Comparison of ENCODE assay signal across 8 cellular contexts in the genomic region with DNA sequence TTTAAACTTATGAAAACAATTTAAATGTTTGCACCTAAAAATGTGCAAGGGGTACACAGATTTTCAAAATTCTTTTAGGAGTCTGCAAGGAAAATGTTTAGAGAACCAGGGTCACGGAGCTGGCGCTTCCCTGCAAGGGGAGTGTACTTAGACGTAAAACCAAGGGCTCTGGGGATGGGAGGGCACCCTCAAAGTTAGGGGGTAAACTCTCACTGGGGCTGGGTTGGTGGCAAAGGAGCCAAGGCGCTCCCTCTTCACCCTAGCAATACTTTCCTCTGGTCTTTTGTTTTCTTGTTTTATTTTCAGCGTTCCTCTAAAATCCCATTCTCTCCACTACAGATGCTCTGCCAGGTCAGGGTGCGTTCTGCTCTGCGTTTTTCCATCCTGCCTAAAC. TPM values are rescaled to one million over a fixed set of nuclear protein-coding genes. Genes with fewer than 3 reads are reported as not detected.
DNase-seq lines count a peak whose midpoint lies in the region; ATAC-seq, FAIRE-seq and TF ChIP-seq lines count a peak whose summit lies in the region.

No MANE protein-coding gene starts in this region.

- no peak for TF ChIP-seq EP300 in HepG2 (IDR thresholded peaks at IDR 0.05; ENCODE audit: low read depth in 2 of 2, low read length in 2 of 2)
- no peak for TF ChIP-seq EP300 in HepG2 (CRISPR knock-in tag; IDR thresholded peaks at IDR 0.05; ENCODE audit: borderline replicate concordance)

- peak overlapping the region; percentile 83 for H3K4me3 Mint-ChIP-seq in T-helper 1 cell treated with Interleukin-12 subunit alpha and Interleukin-12 subunit beta and Interleukin-4 antibody, amounts not matched to agents 30 μg/mL and 1 μg/mL, for 36 hours

- H3K27me3 ChIP-seq in body of pancreas (no peaks in the 10 kb centered on the region), HepG2 (ENCODE audit: control insufficient read depth in 1 of 2, insufficient read depth in 2 of 2, low read length in 2 of 2) (peaks cover 12 to 75% of the 10 kb centered on the region in 2 experiments; a peak in 4 of 5 replicates), thymus (ENCODE audit: control insufficient read depth, insufficient read depth) (no peaks in the 10 kb centered on the region)

- intact Hi-C loops in body of pancreas (cut with DNase I): no loop called here
- intact Hi-C loops in HepG2 (cut with micrococcal nuclease; ENCODE audit: unreplicated experiment): no loop called here

- H3K9me3 ChIP-seq in body of pancreas: no peaks in the 10 kb centered on the region
- no peaks in the 10 kb centered on the region for H3K9me3 ChIP-seq in HepG2 (ENCODE audit: low read length)
- H3K9me3 ChIP-seq in thymus (ENCODE audit: control insufficient read depth): no peaks in the 10 kb centered on the region

- H3K4me1 ChIP-seq in body of pancreas (peaks cover 7% of the 10 kb centered on the region), HepG2 (ENCODE audit: insufficient read depth, low read length) (peaks cover 19% of the 10 kb centered on the region), thymus (ENCODE audit: control insufficient read depth, insufficient read depth, low read length) (no peaks in the 10 kb centered on the region)

- no peaks in the 10 kb centered on the region for H3K79me2 ChIP-seq in HepG2 (ENCODE audit: insufficient read depth, low read length)

- H2AFZ ChIP-seq in HepG2 (ENCODE audit: low read length): no peak overlapping the region

- H3K9ac ChIP-seq in HepG2 (ENCODE audit: insufficient read depth, low read depth, low read length): no peak overlapping the region

- H3K27ac ChIP-seq in body of pancreas: peak overlapping the region; percentile 72 to 88 (median 76)
- H3K27ac ChIP-seq in HepG2 (ENCODE audit: extremely low read length, insufficient read depth, low read length): no peak overlapping the region
- no peak overlapping the region for H3K27ac ChIP-seq in thymus (ENCODE audit: low read depth)

- 12 to 25% methylated on average over 7 of the region's 7 CpGs for WGBS in body of pancreas, 2 donors
- WGBS in HepG2 (ENCODE audit: low lambda C conversion rate): 31% methylated on average over 7 of the region's 7 CpGs
- 39% methylated on average over 7 of the region's 7 CpGs for WGBS in thymus

- TF ChIP-seq CTCF in body of pancreas (IDR thresholded peaks at IDR 0.05): no peak
- TF ChIP-seq CTCF in HepG2 (CRISPR knock-in tag; IDR thresholded peaks at IDR 0.05): no peak

- ATAC-seq in body of pancreas: no peak
- no peak; the same call in 2 of the 3 replicates for ATAC-seq in HepG2

- BruUV-seq in HepG2 (replicated peaks; lab: Mats Ljungman, UMichigan): no TSS peak

- peaks cover 37% of the 10 kb centered on the region for H3K27me3 Mint-ChIP-seq in T-helper 1 cell treated with Interleukin-12 subunit alpha and Interleukin-12 subunit beta and Interleukin-4 antibody, amounts not matched to agents 30 μg/mL and 1 μg/mL, for 36 hours (ENCODE audit: low read depth)

- no peak for FAIRE-seq in HepG2 (lab: Jason Lieb, UNC)

- H3K36me3 ChIP-seq in body of pancreas (replicated peaks in 1 of 2; ENCODE audit: insufficient read depth in 1 of 2, low read depth in 2 of 2): no peaks in the 10 kb centered on the region
- H3K36me3 ChIP-seq in HepG2 (replicated peaks in 1 of 2; ENCODE audit: control insufficient read depth in 1 of 2, insufficient read depth in 2 of 2, low read length in 2 of 2): no peaks in the 10 kb centered on the region
- no peaks in the 10 kb centered on the region for H3K36me3 ChIP-seq in thymus (ENCODE audit: control insufficient read depth, insufficient read depth)

- H3K27ac Mint-ChIP-seq in T-helper 1 cell treated with Interleukin-12 subunit alpha and Interleukin-12 subunit beta and Interleukin-4 antibody, amounts not matched to agents 30 μg/mL and 1 μg/mL, for 36 hours: no peak overlapping the region

- no peak for TF ChIP-seq RAD21 in HepG2 (CRISPR knock-in tag; IDR thresholded peaks at IDR 0.05)

- in situ Hi-C loops in HepG2 (cut with HindIII; ENCODE audit: extremely low pct_ligation_motif_present, low pct_unique_long_range_greater_than_20kb): no loop called here

- POLR2A ChIA-PET in HepG2 (lab: Yijun Ruan, JAX): no interaction called here

- H3K36me3 Mint-ChIP-seq in T-helper 1 cell treated with Interleukin-12 subunit alpha and Interleukin-12 subunit beta and Interleukin-4 antibody, amounts not matched to agents 30 μg/mL and 1 μg/mL, for 36 hours (ENCODE audit: low read depth): no peaks in the 10 kb centered on the region

- CTCF ChIA-PET in HepG2 (lab: Yijun Ruan, JAX; ENCODE audit: low intra/inter-chr PET ratio, low total read pairs): no interaction called here

- DNase-seq in T-helper 1 cell (no peak), body of pancreas (no peak), HepG2 (ENCODE audit: low spot score) (no peak), Ammon's horn (ENCODE audit: low spot score) (no peak), NCI-H1930 (lab: John Stamatoyannopoulos, UW) (no peak), putamen (ENCODE audit: low spot score) (no peak)

- peak overlapping the region; percentile 98 for H3K4me2 ChIP-seq in HepG2 (ENCODE audit: low read depth, low read length)

- TF ChIP-seq POLR2A in body of pancreas (IDR thresholded peaks at IDR 0.05) (no peak), HepG2 (IDR thresholded peaks at IDR 0.05; ENCODE audit: insufficient read depth in 1 of 2, low read depth in 2 of 2, low read length in 2 of 2) (no peak)

- no peaks in the 10 kb centered on the region for H4K20me1 ChIP-seq in HepG2 (ENCODE audit: insufficient read depth, low read length)

- no peaks in the 10 kb centered on the region for H3K9me3 Mint-ChIP-seq in T-helper 1 cell treated with Interleukin-12 subunit alpha and Interleukin-12 subunit beta and Interleukin-4 antibody, amounts not matched to agents 30 μg/mL and 1 μg/mL, for 36 hours

- peaks cover 10% of the 10 kb centered on the region for H3K4me1 Mint-ChIP-seq in T-helper 1 cell treated with Interleukin-12 subunit alpha and Interleukin-12 subunit beta and Interleukin-4 antibody, amounts not matched to agents 30 μg/mL and 1 μg/mL, for 36 hours (ENCODE audit: low read depth)

- H3K4me3 ChIP-seq in body of pancreas (peak overlapping the region; percentile 22 to 55), HepG2 (replicated peaks in 1 of 3; ENCODE audit: insufficient read depth in 1 of 3, low read depth in 2 of 3, low read length in 3 of 3) (peak overlapping the region in 2 of 3 experiments; percentile 61 to 63; a peak in 2 of 6 replicates), thymus (ENCODE audit: low read length) (peak overlapping the region; percentile 58)

RNA-seq across cellular contexts. Expression of a gene that starts 20.0 kb away (rescaled TPM):
- not detected for total RNA-seq in body of pancreas
- total RNA-seq in HepG2 (2016; rRNA removed; fragmentation: Illumina TruSeq; extraction: Trizol): not detected in 2 replicates
- not detected in 2 replicates for total RNA-seq in HepG2 (2016; cell fraction: cytosol; rRNA removed; fragmentation: Illumina TruSeq; extraction: Trizol; ENCODE audit: low read depth)
- total RNA-seq in HepG2 (2016; cell fraction: insoluble cytoplasmic fraction; rRNA removed; fragmentation: Illumina TruSeq; extraction: Trizol): not detected in 2 replicates
- total RNA-seq in HepG2 (2016; cell fraction: membrane; rRNA removed; fragmentation: Illumina TruSeq; extraction: Trizol): not detected in 2 replicates
- total RNA-seq in HepG2 (2016; cell fraction: nucleus; rRNA removed; fragmentation: Illumina TruSeq; extraction: Trizol): not detected in 2 replicates
- polyA plus RNA-seq in HepG2 (2011; rRNA removed): not detected in 2 replicates
- not detected in 2 replicates for polyA plus RNA-seq in HepG2 (2011; cell fraction: cytosol; rRNA removed)
- polyA plus RNA-seq in HepG2 (2011; cell fraction: nucleus; rRNA removed): not detected in 2 replicates
- polyA plus RNA-seq in HepG2 (2012): not detected in 2 replicates
- not detected in 2 replicates for polyA plus RNA-seq in HepG2 (2016; cell fraction: cytosol; fragmentation: Illumina TruSeq; extraction: Trizol; ENCODE audit: low read depth)
- polyA plus RNA-seq in HepG2 (2016; cell fraction: insoluble cytoplasmic fraction; fragmentation: Illumina TruSeq; extraction: Trizol; ENCODE audit: low read depth): not detected in 2 replicates
- polyA plus RNA-seq in HepG2 (2016; cell fraction: membrane; fragmentation: Illumina TruSeq; extraction: Trizol; ENCODE audit: low read depth): not detected in 2 replicates
- not detected in 2 replicates for polyA plus RNA-seq in HepG2 (2016; cell fraction: nucleus; fragmentation: Illumina TruSeq; extraction: Trizol; ENCODE audit: insufficient read depth, low read depth)
- polyA minus RNA-seq in HepG2 (2011; rRNA and poly(A)+ RNA removed; ENCODE audit: low replicate concordance): not detected in 2 replicates
- not detected in 2 replicates for polyA minus RNA-seq in HepG2 (2011; cell fraction: cytosol; rRNA and poly(A)+ RNA removed)
- polyA minus RNA-seq in HepG2 (2011; cell fraction: nucleus; rRNA and poly(A)+ RNA removed): not detected in 2 replicates
- not detected for polyA plus RNA-seq in thymus

RNA-seq across cellular contexts. Expression of a gene that starts 42.9 kb away (rescaled TPM):
- total RNA-seq in body of pancreas (10 to 100 TPM; 36.1 to 46.5 TPM), HepG2 (2016; rRNA removed; fragmentation: Illumina TruSeq; extraction: Trizol) (9.9 and 10.4 TPM in 2 replicates)
- total RNA-seq in HepG2 (2016; cell fraction: cytosol; rRNA removed; fragmentation: Illumina TruSeq; extraction: Trizol; ENCODE audit: low read depth): 3.3 and 5.5 TPM in 2 replicates
- 10.0 and 12.4 TPM in 2 replicates for total RNA-seq in HepG2 (2016; cell fraction: insoluble cytoplasmic fraction; rRNA removed; fragmentation: Illumina TruSeq; extraction: Trizol)
- total RNA-seq in HepG2 (2016; cell fraction: membrane; rRNA removed; fragmentation: Illumina TruSeq; extraction: Trizol): 13.3 and 16.6 TPM in 2 replicates
- total RNA-seq in HepG2 (2016; cell fraction: nucleus; rRNA removed; fragmentation: Illumina TruSeq; extraction: Trizol): 9.2 and 11.0 TPM in 2 replicates
- polyA plus RNA-seq in HepG2 (2011; rRNA removed) (14.2 and 15.3 TPM in 2 replicates), thymus (52.7 TPM)
- 7.9 and 10.3 TPM in 2 replicates for polyA plus RNA-seq in HepG2 (2011; cell fraction: cytosol; rRNA removed)
- 26.2 and 28.8 TPM in 2 replicates for polyA plus RNA-seq in HepG2 (2011; cell fraction: nucleus; rRNA removed)
- polyA plus RNA-seq in HepG2 (2012): 11.3 and 19.1 TPM in 2 replicates
- polyA plus RNA-seq in HepG2 (2016; cell fraction: cytosol; fragmentation: Illumina TruSeq; extraction: Trizol; ENCODE audit: low read depth): 8.8 and 10.2 TPM in 2 replicates
- polyA plus RNA-seq in HepG2 (2016; cell fraction: insoluble cytoplasmic fraction; fragmentation: Illumina TruSeq; extraction: Trizol; ENCODE audit: low read depth): 14.1 and 17.4 TPM in 2 replicates
- polyA plus RNA-seq in HepG2 (2016; cell fraction: membrane; fragmentation: Illumina TruSeq; extraction: Trizol; ENCODE audit: low read depth): 15.9 and 20.9 TPM in 2 replicates
- polyA plus RNA-seq in HepG2 (2016; cell fraction: nucleus; fragmentation: Illumina TruSeq; extraction: Trizol; ENCODE audit: insufficient read depth, low read depth): 19.6 and 24.7 TPM in 2 replicates
- polyA minus RNA-seq in HepG2 (2011; rRNA and poly(A)+ RNA removed; ENCODE audit: low replicate concordance): 10.9 and 13.6 TPM in 2 replicates
- 6.4 and 6.5 TPM in 2 replicates for polyA minus RNA-seq in HepG2 (2011; cell fraction: cytosol; rRNA and poly(A)+ RNA removed)
- polyA minus RNA-seq in HepG2 (2011; cell fraction: nucleus; rRNA and poly(A)+ RNA removed): 25.6 and 33.1 TPM in 2 replicates

RNA-seq across cellular contexts. Expression of a gene that starts 43.0 kb away (rescaled TPM):
- total RNA-seq in body of pancreas (1 to 10 TPM in 1 of 2 donors, under 1 TPM in 1; 0.99 to 2.9 TPM), HepG2 (2016; rRNA removed; fragmentation: Illumina TruSeq; extraction: Trizol) (2.1 and 2.4 TPM in 2 replicates)
- 1.7 and 1.9 TPM in 2 replicates for total RNA-seq in HepG2 (2016; cell fraction: cytosol; rRNA removed; fragmentation: Illumina TruSeq; extraction: Trizol; ENCODE audit: low read depth)
- total RNA-seq in HepG2 (2016; cell fraction: insoluble cytoplasmic fraction; rRNA removed; fragmentation: Illumina TruSeq; extraction: Trizol): 2.1 and 2.5 TPM in 2 replicates
- total RNA-seq in HepG2 (2016; cell fraction: membrane; rRNA removed; fragmentation: Illumina TruSeq; extraction: Trizol): 4.3 and 5.3 TPM in 2 replicates
- 1.7 and 1.8 TPM in 2 replicates for total RNA-seq in HepG2 (2016; cell fraction: nucleus; rRNA removed; fragmentation: Illumina TruSeq; extraction: Trizol)
- polyA plus RNA-seq in HepG2 (2011; rRNA removed) (1.9 and 2.9 TPM in 2 replicates), thymus (4.2 TPM)
- polyA plus RNA-seq in HepG2 (2011; cell fraction: cytosol; rRNA removed): 2.0 and 3.4 TPM in 2 replicates
- polyA plus RNA-seq in HepG2 (2011; cell fraction: nucleus; rRNA removed): 1.9 and 2.3 TPM in 2 replicates
- 2.9 and 4.3 TPM in 2 replicates for polyA plus RNA-seq in HepG2 (2012)
- polyA plus RNA-seq in HepG2 (2016; cell fraction: cytosol; fragmentation: Illumina TruSeq; extraction: Trizol; ENCODE audit: low read depth): 1.9 and 2.8 TPM in 2 replicates
- 2.4 and 2.8 TPM in 2 replicates for polyA plus RNA-seq in HepG2 (2016; cell fraction: insoluble cytoplasmic fraction; fragmentation: Illumina TruSeq; extraction: Trizol; ENCODE audit: low read depth)
- polyA plus RNA-seq in HepG2 (2016; cell fraction: membrane; fragmentation: Illumina TruSeq; extraction: Trizol; ENCODE audit: low read depth): 3.7 and 4.6 TPM in 2 replicates
- 2.2 and 2.6 TPM in 2 replicates for polyA plus RNA-seq in HepG2 (2016; cell fraction: nucleus; fragmentation: Illumina TruSeq; extraction: Trizol; ENCODE audit: insufficient read depth, low read depth)
- 1.9 and 13.7 TPM in 2 replicates for polyA minus RNA-seq in HepG2 (2011; rRNA and poly(A)+ RNA removed; ENCODE audit: low replicate concordance)
- polyA minus RNA-seq in HepG2 (2011; cell fraction: cytosol; rRNA and poly(A)+ RNA removed): 0.88 and 2.4 TPM in 2 replicates
- 2.4 and 3.1 TPM in 2 replicates for polyA minus RNA-seq in HepG2 (2011; cell fraction: nucleus; rRNA and poly(A)+ RNA removed)

Comparison
In these comparisons a context has a peak if more than half of its experiments do, and no peak if none do; other contexts are left out.
1. H3K27ac ChIP-seq: peak in body of pancreas (4 of 4); none in HepG2 (single experiment) and thymus (single experiment).
2. Peak in every context shown above with its lines, with median percentiles within 50 percentile points of each other: H3K4me3 ChIP-seq.